Comparison of ENCODE assay signal across 7 cellular contexts in genomic region chr5:271828-272167, GRCh38. TPM values are rescaled to one million over a fixed set of nuclear protein-coding genes. Genes with fewer than 3 reads are reported as not detected.
A peak's percentile ranks its signal among the peaks of the same experiment; 100 is the strongest.
DNase-seq lines count a peak whose midpoint lies in the region; ATAC-seq and TF ChIP-seq lines count a peak whose summit lies in the region.
"Not testable (repeated sequence)": the region's sequence is repeated elsewhere in the genome, so short reads cannot be mapped to it uniquely, and the experiment has no call there.

No MANE protein-coding gene starts in this region.

- H3K36me3 Mint-ChIP-seq in activated CD4-positive, alpha-beta T cell treated with anti-CD3 and anti-CD28 coated beads for 36 hours (ENCODE audit: low read depth): peaks cover 32% of the 10 kb centered on the region

- DNase-seq in Jurkat, Clone E6-1 (ENCODE audit: low read depth, low spot score); activated CD4-positive, alpha-beta T cell treated with anti-CD3 and anti-CD28 coated beads for 36 hours; breast epithelium (ENCODE audit: low spot score in 2 of 2); fibroblast of villous mesenchyme (ENCODE audit: low read depth); skeletal muscle cell (ENCODE audit: low read depth): not testable (repeated sequence)

- POLR2A ChIA-PET in activated CD4-positive, alpha-beta T cell treated with anti-CD3 and anti-CD28 coated beads for 36 hours (lab: Charles Lee): not testable (repeated sequence)

- not testable (repeated sequence) for H3K9me3 ChIP-seq in breast epithelium; mesodermal cell (ENCODE audit: control insufficient read depth, low read length)

- TF ChIP-seq CTCF in breast epithelium (IDR thresholded peaks at IDR 0.05); fibroblast of villous mesenchyme (IDR thresholded peaks at IDR 0.05; ENCODE audit: insufficient read depth, low read depth, low read length): not testable (repeated sequence)

- TF ChIP-seq POLR2A in breast epithelium (IDR thresholded peaks at IDR 0.05): not testable (repeated sequence)

- intact Hi-C loops in activated CD4-positive, alpha-beta T cell treated with anti-CD3 and anti-CD28 coated beads for 36 hours (cut with DNase I, micrococcal nuclease): loop anchor here (1.0 to 2.0 kb wide), 9 partner anchors 53 to 621 kb away; partner anchors contain the start of genes CCDC127 (in 2 of the 2), SDHA (in 2 of the 2), BRD9 (in 1 of the 2) and CEP72 (in 1 of the 2)
- intact Hi-C loops in breast epithelium (cut with DNase I; ENCODE audit: low total_unique reads): not testable (repeated sequence)

- peak; percentile 1 for ATAC-seq in GM18511 (IDR thresholded peaks at IDR 0.05; ENCODE audit: unreplicated experiment)
- not testable (repeated sequence) for ATAC-seq in activated CD4-positive, alpha-beta T cell treated with anti-CD3 and anti-CD28 coated beads for 36 hours

- not testable (repeated sequence) for H3K4me1 ChIP-seq in breast epithelium; mesodermal cell (ENCODE audit: control insufficient read depth, insufficient read depth, low read length, poor library complexity, severe bottlenecking)

- H3K27me3 Mint-ChIP-seq in activated CD4-positive, alpha-beta T cell treated with anti-CD3 and anti-CD28 coated beads for 36 hours: not testable (repeated sequence)

- H3K27ac Mint-ChIP-seq in activated CD4-positive, alpha-beta T cell treated with anti-CD3 and anti-CD28 coated beads for 36 hours: not testable (repeated sequence)

- H3K4me3 ChIP-seq in Jurkat, Clone E6-1 (ENCODE audit: low read length): peak overlapping the region; percentile 64
- H3K4me3 ChIP-seq in breast epithelium: peak overlapping the region; percentile 99 to 100 (median 99)
- peak overlapping the region; percentile 78 for H3K4me3 ChIP-seq in fibroblast of villous mesenchyme (ENCODE audit: low read depth, low read length)
- peak overlapping the region; percentile 68 for H3K4me3 ChIP-seq in mesodermal cell (ENCODE audit: extremely low read depth, insufficient read depth, low read length, poor library complexity, severe bottlenecking)
- H3K4me3 ChIP-seq in skeletal muscle cell (ENCODE audit: low read depth, low read length): peak overlapping the region; percentile 85

- not testable (repeated sequence) for H3K27me3 ChIP-seq in breast epithelium

- H3K36me3 ChIP-seq in breast epithelium: not testable (repeated sequence)
- H3K36me3 ChIP-seq in mesodermal cell (ENCODE audit: control insufficient read depth, insufficient read depth, low read length): peaks cover 30% of the 10 kb centered on the region

- CTCF ChIA-PET in activated CD4-positive, alpha-beta T cell treated with anti-CD3 and anti-CD28 coated beads for 36 hours (lab: Charles Lee): not testable (repeated sequence)

- peaks cover 42% of the 10 kb centered on the region for H3K4me1 Mint-ChIP-seq in activated CD4-positive, alpha-beta T cell treated with anti-CD3 and anti-CD28 coated beads for 36 hours

- peak overlapping the region; percentile 95 for H3K4me3 Mint-ChIP-seq in activated CD4-positive, alpha-beta T cell treated with anti-CD3 and anti-CD28 coated beads for 36 hours

- peak overlapping the region; percentile 92 to 96 for H3K27ac ChIP-seq in breast epithelium
- peak overlapping the region; percentile 57 for H3K27ac ChIP-seq in mesodermal cell (ENCODE audit: low read depth, low read length, severe bottlenecking)

- H3K9me3 Mint-ChIP-seq in activated CD4-positive, alpha-beta T cell treated with anti-CD3 and anti-CD28 coated beads for 36 hours (ENCODE audit: low read depth): not testable (repeated sequence)

- WGBS in mesodermal cell (ENCODE audit: insufficient coverage in 2 of 2), 2 experiments: 0 to 2% methylated on average over 3 to 9 of the region's 41 CpGs

RNA-seq across cellular contexts. Expression of gene PDCD6, which starts 0.4 kb away (rescaled TPM):
- polyA plus RNA-seq in Jurkat, Clone E6-1 (2012; ENCODE audit: insufficient read depth, insufficient read length): 262 TPM
- total RNA-seq in activated CD4-positive, alpha-beta T cell treated with anti-CD3 and anti-CD28 coated beads for 36 hours: 10 to 100 TPM; 69.5 to 91.6 TPM
- total RNA-seq in breast epithelium: 100 to 1,000 TPM in 1 of 3 donors, 10 to 100 TPM in 2; 77.0 to 102 (median 80.3) TPM
- 72.2 and 84.6 TPM in 2 replicates for total RNA-seq in fibroblast of villous mesenchyme
- 81.1 TPM for polyA plus RNA-seq in mesodermal cell (2013, experiment 1 of 2)
- polyA plus RNA-seq in mesodermal cell (2013, experiment 2 of 2): 85.3 TPM

RNA-seq across cellular contexts. Expression of gene AHRR, which starts 49.7 kb away (rescaled TPM):
- polyA plus RNA-seq in Jurkat, Clone E6-1 (2012; ENCODE audit: insufficient read depth, insufficient read length): 1.1 TPM
- 10 to 100 TPM; 15.1 to 20.5 TPM for total RNA-seq in activated CD4-positive, alpha-beta T cell treated with anti-CD3 and anti-CD28 coated beads for 36 hours
- total RNA-seq in breast epithelium (under 1 TPM in 2 of 3 donors, not detected in 1; 0.88 to 0.98 TPM), fibroblast of villous mesenchyme (22.5 and 35.1 TPM in 2 replicates)
- 1.7 TPM for polyA plus RNA-seq in mesodermal cell (2013, experiment 1 of 2)
- 1.6 TPM for polyA plus RNA-seq in mesodermal cell (2013, experiment 2 of 2)

RNA-seq across cellular contexts. Expression of gene SDHA, which starts 53.7 kb away (rescaled TPM):
- polyA plus RNA-seq in Jurkat, Clone E6-1 (2012; ENCODE audit: insufficient read depth, insufficient read length): 337 TPM
- 100 to 1,000 TPM; 104 to 121 TPM for total RNA-seq in activated CD4-positive, alpha-beta T cell treated with anti-CD3 and anti-CD28 coated beads for 36 hours
- total RNA-seq in breast epithelium (10 to 100 TPM; 71.1 to 80.6 (median 79.5) TPM), fibroblast of villous mesenchyme (84.4 and 87.2 TPM in 2 replicates)
- 95.4 TPM for polyA plus RNA-seq in mesodermal cell (2013, experiment 1 of 2)
- polyA plus RNA-seq in mesodermal cell (2013, experiment 2 of 2): 78.7 TPM

RNA-seq across cellular contexts. Expression of gene CCDC127, which starts 53.8 kb away (rescaled TPM):
- 11.0 TPM for polyA plus RNA-seq in Jurkat, Clone E6-1 (2012; ENCODE audit: insufficient read depth, insufficient read length)
- total RNA-seq in activated CD4-positive, alpha-beta T cell treated with anti-CD3 and anti-CD28 coated beads for 36 hours: 1 to 10 TPM; 6.0 to 7.0 TPM
- total RNA-seq in breast epithelium (1 to 10 TPM; 5.0 to 5.6 (median 5.3) TPM), fibroblast of villous mesenchyme (4.2 and 4.3 TPM in 2 replicates)
- 5.2 TPM for polyA plus RNA-seq in mesodermal cell (2013, experiment 1 of 2)
- polyA plus RNA-seq in mesodermal cell (2013, experiment 2 of 2): 4.4 TPM

Comparison
In these comparisons a context has a peak if more than half of its experiments do, and no peak if none do; other contexts are left out.
1. RNA of gene AHRR, which starts 49.7 kb away (total RNA-seq): 22.5 to 35.1 TPM in fibroblast of villous mesenchyme and 15.1 to 20.5 TPM in activated CD4-positive, alpha-beta T cell treated with anti-CD3 and anti-CD28 coated beads for 36 hours; 0.88 to 0.98 TPM in breast epithelium; every median in the first group is over 4 times any median in the second.
2. Peak in every context shown above with its lines, with median percentiles within 50 percentile points of each other: H3K4me3 ChIP-seq.